ENCODE assay signal across 12 cellular contexts in genomic region chr3:116037954-116038911, GRCh38.
A peak's percentile ranks its signal among the peaks of the same experiment; 100 is the strongest.
DNase-seq lines count a peak whose midpoint lies in the region; ATAC-seq lines count a peak whose summit lies in the region.
"Had no signal": no experiment of that assay in that cellular context is flagged by ENCODE, and none has a peak within 500 bp of the region (broad histone marks: within the 10 kb centered on the region; RNA-seq: fewer than 3 reads in every experiment).

No MANE protein-coding gene starts in this region.

- H3K9me3 Mint-ChIP-seq in central memory CD8-positive, alpha-beta T cell: peaks cover 4% of the 10 kb centered on the region
- H3K9me3 Mint-ChIP-seq: activated naive CD4-positive, alpha-beta T cell treated with anti-CD3 and anti-CD28 coated beads, Interleukin-2, amount 50 U/mL, for 24 hours had no signal

- no peaks in the 10 kb centered on the region for H3K4me1 Mint-ChIP-seq in central memory CD8-positive, alpha-beta T cell
- H3K4me1 Mint-ChIP-seq: activated naive CD4-positive, alpha-beta T cell treated with anti-CD3 and anti-CD28 coated beads, Interleukin-2, amount 50 U/mL, for 24 hours; T-cell had no signal

- no peaks in the 10 kb centered on the region for H3K27me3 Mint-ChIP-seq in central memory CD8-positive, alpha-beta T cell
- H3K27me3 Mint-ChIP-seq: activated naive CD4-positive, alpha-beta T cell treated with anti-CD3 and anti-CD28 coated beads, Interleukin-2, amount 50 U/mL, for 24 hours had no signal

- peaks cover 1% of the 10 kb centered on the region for H3K36me3 Mint-ChIP-seq in central memory CD8-positive, alpha-beta T cell (ENCODE audit: insufficient read depth)
- H3K36me3 Mint-ChIP-seq: activated naive CD4-positive, alpha-beta T cell treated with anti-CD3 and anti-CD28 coated beads, Interleukin-2, amount 50 U/mL, for 24 hours; T-cell had no signal

- ATAC-seq in GM18508 (IDR thresholded peaks at IDR 0.05; ENCODE audit: insufficient read depth, unreplicated experiment) (peak; percentile 95), GM21723 (IDR thresholded peaks at IDR 0.05; ENCODE audit: unreplicated experiment) (peak; percentile 99), HG03469 (IDR thresholded peaks at IDR 0.05; ENCODE audit: unreplicated experiment) (peak; percentile 98)
- ATAC-seq in central memory CD8-positive, alpha-beta T cell (replicated peaks; ENCODE audit: extremely low read depth, poor library complexity, severe bottlenecking): peak; percentile 24
- ATAC-seq: stimulated activated naive CD8-positive, alpha-beta T cell treated with anti-CD3 and anti-CD28 coated beads, Interleukin-15, Interleukin-2, amounts not matched to agents 100 U/mL and 50 U/mL, for 24 hours; T-cell had no signal

- H3K4me3 Mint-ChIP-seq in central memory CD8-positive, alpha-beta T cell: no peak overlapping the region
- H3K4me3 Mint-ChIP-seq: activated naive CD4-positive, alpha-beta T cell treated with anti-CD3 and anti-CD28 coated beads, Interleukin-2, amount 50 U/mL, for 24 hours; T-cell had no signal

- no peak for DNase-seq in central memory CD8-positive, alpha-beta T cell (ENCODE audit: low spot score in 2 of 2)
- no peak for DNase-seq in medulla oblongata (ENCODE audit: extremely low spot score)
- no peak for DNase-seq in stimulated activated CD8-positive, alpha-beta memory T cell treated with anti-CD3 and anti-CD28 coated beads, Interleukin-4, amount 100 ng/mL, for 48 hours
- no peak for DNase-seq in anterior cingulate cortex (lab: John Stamatoyannopoulos, UW)
- DNase-seq in AG08396 (ENCODE audit: low spot score): no peak
- DNase-seq: head of caudate nucleus; stimulated activated naive CD8-positive, alpha-beta T cell treated with anti-CD3 and anti-CD28 coated beads, Interleukin-15, Interleukin-2, amounts not matched to agents 100 U/mL and 50 U/mL, for 24 hours; T-cell had no signal

- no peak overlapping the region for H3K27ac Mint-ChIP-seq in central memory CD8-positive, alpha-beta T cell (ENCODE audit: low read depth)
- H3K27ac Mint-ChIP-seq: activated naive CD4-positive, alpha-beta T cell treated with anti-CD3 and anti-CD28 coated beads, Interleukin-2, amount 50 U/mL, for 24 hours; T-cell had no signal

Comparison
In these comparisons a context has a peak if more than half of its experiments do, and no peak if none do; other contexts are left out.
1. ATAC-seq: peak in every context shown above with its lines; median percentile 99 in GM21723; 98 in HG03469; 95 in GM18508; 24 in central memory CD8-positive, alpha-beta T cell.